8 cellular contexts compared by ENCODE assay signal in genomic region chr2:29000481-29000880, GRCh38. TPM values are rescaled to one million over a fixed set of nuclear protein-coding genes. Genes with fewer than 3 reads are reported as not detected.
DNase-seq lines count a peak whose midpoint lies in the region; ATAC-seq and TF ChIP-seq lines count a peak whose summit lies in the region.

No MANE protein-coding gene starts in this region.

- peak; percentile 92 for ATAC-seq in GM19328 (IDR thresholded peaks at IDR 0.05; ENCODE audit: unreplicated experiment)
- ATAC-seq in HG03196 (IDR thresholded peaks at IDR 0.05; ENCODE audit: unreplicated experiment): peak; percentile 65
- ATAC-seq in left lung: peak; percentile 95

- H3K27ac ChIP-seq in left lung (peak overlapping the region; percentile 36 to 83), A673 (ENCODE audit: low read depth, low read length, poor library complexity, severe bottlenecking) (no peak overlapping the region)

- peaks cover 0 to 26% of the 10 kb centered on the region in 2 donors for H3K4me1 ChIP-seq in left lung
- H3K4me1 ChIP-seq in A673 (ENCODE audit: insufficient read depth, low read length, poor library complexity, severe bottlenecking): no peaks in the 10 kb centered on the region

- DNase-seq in AML-193 (lab: John Stamatoyannopoulos, UW): peak; percentile 94 to 97
- DNase-seq in UCSD-AML1 (lab: John Stamatoyannopoulos, UW; ENCODE audit: unreplicated experiment): peak; percentile 81
- DNase-seq in left lung: peak; percentile 91 to 92
- no peak for DNase-seq in NCI-H2171 (lab: John Stamatoyannopoulos, UW)
- no peak for DNase-seq in AG08396 (ENCODE audit: low spot score)
- no peak for DNase-seq in A673 (ENCODE audit: low spot score)

- CTCF ChIA-PET in A673 (lab: Charles Lee): no interaction called here

- H3K27me3 ChIP-seq in left lung (no peaks in the 10 kb centered on the region), A673 (replicated peaks; ENCODE audit: insufficient read depth, low read depth, low read length, poor library complexity) (no peaks in the 10 kb centered on the region)

- BruUV-seq in A673 (replicated peaks; lab: Mats Ljungman, UMichigan): no TSS peak

- POLR2A ChIA-PET in A673 (lab: Charles Lee; ENCODE audit: low non-redundant PET): no interaction called here

- no peaks in the 10 kb centered on the region for H3K36me3 ChIP-seq in left lung
- no peaks in the 10 kb centered on the region for H3K36me3 ChIP-seq in A673 (ENCODE audit: insufficient read depth, low read length, poor library complexity, severe bottlenecking)

- TF ChIP-seq CTCF in left lung (IDR thresholded peaks at IDR 0.05) (no peak), A673 (conservative IDR thresholded peaks at IDR 0.05; ENCODE audit: low read depth, low read length) (no peak)

- H3K4me3 ChIP-seq in left lung (no peak overlapping the region), A673 (ENCODE audit: low read depth, low read length, poor library complexity, severe bottlenecking) (no peak overlapping the region)

- intact Hi-C loops in left lung (cut with DNase I): no loop called here
- intact Hi-C loops in A673 (cut with micrococcal nuclease; ENCODE audit: unreplicated experiment): no loop called here

- H3K9me3 ChIP-seq in left lung (no peaks in the 10 kb centered on the region), A673 (ENCODE audit: low read depth, low read length, poor library complexity, severe bottlenecking) (no peaks in the 10 kb centered on the region)

RNA-seq across cellular contexts. Expression of gene TOGARAM2, which starts 19.4 kb away (rescaled TPM):
- total RNA-seq in left lung (1 to 10 TPM; 1.5 to 7.3 TPM), A673 (2021) (0.31 and 0.75 TPM in 2 replicates)

Comparison
In these comparisons a context has a peak if more than half of its experiments do, and no peak if none do; other contexts are left out.
1. DNase-seq: peak in AML-193 (2 of 2), UCSD-AML1 (single experiment) and left lung (2 of 2); none in NCI-H2171 (single experiment), AG08396 (single experiment) and A673 (single experiment).
2. Peak in every context shown above with its lines, with median percentiles within 50 percentile points of each other: ATAC-seq.